In genomic region chr11:3123761-3124733, GRCh38 we compare ENCODE assay signal across 9 cellular contexts. TPM values are rescaled to one million over a fixed set of nuclear protein-coding genes. Genes with fewer than 3 reads are reported as not detected.
DNase-seq lines count a peak whose midpoint lies in the region; ATAC-seq, FAIRE-seq and TF ChIP-seq lines count a peak whose summit lies in the region.
"Had no signal": no experiment of that assay in that cellular context is flagged by ENCODE, and none has a peak within 500 bp of the region (broad histone marks: within the 10 kb centered on the region; RNA-seq: fewer than 3 reads in every experiment).

No MANE protein-coding gene starts in this region.

- WGBS in right lobe of liver (ENCODE audit: insufficient coverage, low coverage, low lambda C conversion rate, missing lambda C conversion rate): 68% methylated on average over 13 of the region's 19 CpGs

- H3K36me3 Mint-ChIP-seq in activated T-cell treated with anti-CD3 and anti-CD28 coated beads, Interleukin-2, amount 50 U/mL, for 72 hours (ENCODE audit: insufficient read depth in 2 of 2): no peaks in the 10 kb centered on the region

- POLR2A ChIA-PET in A673 (lab: Charles Lee; ENCODE audit: low non-redundant PET): no interaction called here

- no peaks in the 10 kb centered on the region for H3K27me3 ChIP-seq in bronchial epithelial cell (ENCODE audit: control insufficient read depth, insufficient read depth, low read length)
- H3K27me3 ChIP-seq in right lobe of liver: no peaks in the 10 kb centered on the region
- H3K27me3 ChIP-seq in vagina: no peaks in the 10 kb centered on the region
- no peaks in the 10 kb centered on the region for H3K27me3 ChIP-seq in A673 (replicated peaks; ENCODE audit: insufficient read depth, low read depth, low read length, poor library complexity)

- H3K27ac ChIP-seq in right lobe of liver (no peak overlapping the region), vagina (peak overlapping the region; percentile 92), A673 (ENCODE audit: low read depth, low read length, poor library complexity, severe bottlenecking) (no peak overlapping the region)

- DNase-seq in activated T-cell treated with anti-CD3 and anti-CD28 coated beads, Interleukin-2, amount 50 U/mL, for 1 hour: peak; percentile 7
- no peak for DNase-seq in activated T-cell treated with anti-CD3 and anti-CD28 coated beads, Interleukin-2, amount 50 U/mL, for 72 hours
- DNase-seq in bronchial epithelial cell (ENCODE audit: low read depth) (peak; percentile 92), right lobe of liver (peak; percentile 71 to 74 (median 73)), vagina (ENCODE audit: extremely low spot score in 2 of 2) (peak in 1 of 2 donors; percentile 97), A673 (ENCODE audit: low spot score) (no peak), iPS-NIHi7 (ENCODE audit: extremely low spot score) (no peak)
- DNase-seq: RPMI8226 had no signal

- H3K4me3 Mint-ChIP-seq in activated T-cell treated with anti-CD3 and anti-CD28 coated beads, Interleukin-2, amount 50 U/mL, for 72 hours: no peak overlapping the region

- CTCF ChIA-PET in A673 (lab: Charles Lee): no interaction called here

- no peaks in the 10 kb centered on the region for H3K27me3 Mint-ChIP-seq in activated T-cell treated with anti-CD3 and anti-CD28 coated beads, Interleukin-2, amount 50 U/mL, for 72 hours (ENCODE audit: low read depth)

- TF ChIP-seq CTCF in bronchial epithelial cell (IDR thresholded peaks at IDR 0.05; ENCODE audit: insufficient read depth, low read length, severe bottlenecking) (no peak), right lobe of liver (IDR thresholded peaks at IDR 0.05) (no peak), vagina (IDR thresholded peaks at IDR 0.05) (no peak), A673 (conservative IDR thresholded peaks at IDR 0.05; ENCODE audit: low read depth, low read length) (no peak)

- no TSS peak for BruUV-seq in A673 (replicated peaks; lab: Mats Ljungman, UMichigan)

- FAIRE-seq in bronchial epithelial cell (lab: Jason Lieb, UNC): peak; percentile 96

- no peaks in the 10 kb centered on the region for H3K9me3 Mint-ChIP-seq in activated T-cell treated with anti-CD3 and anti-CD28 coated beads, Interleukin-2, amount 50 U/mL, for 72 hours

- H3K9me3 ChIP-seq in right lobe of liver (no peaks in the 10 kb centered on the region), vagina (no peaks in the 10 kb centered on the region), A673 (ENCODE audit: low read depth, low read length, poor library complexity, severe bottlenecking) (no peaks in the 10 kb centered on the region)

- no peak for ATAC-seq in activated T-cell treated with anti-CD3 and anti-CD28 coated beads, Interleukin-2, amount 50 U/mL, for 72 hours (replicated peaks in 1 of 2)
- ATAC-seq in right lobe of liver (peak; percentile 42 to 88 (median 74)), GM18907 (IDR thresholded peaks at IDR 0.05; ENCODE audit: unreplicated experiment) (no peak)

- H3K27ac Mint-ChIP-seq in activated T-cell treated with anti-CD3 and anti-CD28 coated beads, Interleukin-2, amount 50 U/mL, for 72 hours: no peak overlapping the region

- intact Hi-C loops in right lobe of liver (cut with DNase I): no loop called here
- intact Hi-C loops in vagina (cut with DNase I): no loop called here
- intact Hi-C loops in A673 (cut with micrococcal nuclease; ENCODE audit: unreplicated experiment): no loop called here

- H3K36me3 ChIP-seq in bronchial epithelial cell (ENCODE audit: control insufficient read depth, insufficient read depth, low read length) (peaks cover 10% of the 10 kb centered on the region), right lobe of liver (no peaks in the 10 kb centered on the region), vagina (peaks cover 0 to 28% of the 10 kb centered on the region in 2 donors), A673 (ENCODE audit: insufficient read depth, low read length, poor library complexity, severe bottlenecking) (peaks cover 4% of the 10 kb centered on the region)

- TF ChIP-seq POLR2A in right lobe of liver (IDR thresholded peaks at IDR 0.05) (no peak), vagina (IDR thresholded peaks at IDR 0.05) (no peak)

- H3K4me3 ChIP-seq in bronchial epithelial cell (ENCODE audit: low read depth, low read length): no peak overlapping the region
- H3K4me3 ChIP-seq in right lobe of liver: no peak overlapping the region
- H3K4me3 ChIP-seq in vagina: no peak overlapping the region
- no peak overlapping the region for H3K4me3 ChIP-seq in A673 (ENCODE audit: low read depth, low read length, poor library complexity, severe bottlenecking)

- H3K4me1 ChIP-seq in right lobe of liver (no peaks in the 10 kb centered on the region), vagina (peaks cover 44% of the 10 kb centered on the region), A673 (ENCODE audit: insufficient read depth, low read length, poor library complexity, severe bottlenecking) (no peaks in the 10 kb centered on the region)

- no peaks in the 10 kb centered on the region for H3K4me1 Mint-ChIP-seq in activated T-cell treated with anti-CD3 and anti-CD28 coated beads, Interleukin-2, amount 50 U/mL, for 72 hours (ENCODE audit: low read depth)

RNA-seq across cellular contexts. Expression of gene OSBPL5, which starts 41.1 kb away (rescaled TPM):
- 1 to 10 TPM; 6.3 to 7.0 TPM for total RNA-seq in activated T-cell treated with anti-CD3 and anti-CD28 coated beads, Interleukin-2, amount 50 U/mL, for 72 hours
- total RNA-seq in bronchial epithelial cell (17.5 and 21.1 TPM in 2 replicates), right lobe of liver (1 to 10 TPM; 2.2 to 6.3 (median 3.4) TPM), vagina (88.4 TPM), A673 (2021) (28.4 and 30.1 TPM in 2 replicates)

Comparison
In these comparisons a context has a peak if more than half of its experiments do, and no peak if none do; other contexts are left out.
1. DNase-seq: peak in activated T-cell treated with anti-CD3 and anti-CD28 coated beads, Interleukin-2, amount 50 U/mL, for 1 hour (single experiment), bronchial epithelial cell (single experiment) and right lobe of liver (3 of 3); none in activated T-cell treated with anti-CD3 and anti-CD28 coated beads, Interleukin-2, amount 50 U/mL, for 72 hours (0 of 2), A673 (single experiment) and iPS-NIHi7 (single experiment).
2. ATAC-seq: peak in right lobe of liver (4 of 4); none in activated T-cell treated with anti-CD3 and anti-CD28 coated beads, Interleukin-2, amount 50 U/mL, for 72 hours (0 of 2) and GM18907 (single experiment).